Comparison of ENCODE assay signal across 8 cellular contexts in the genomic region with DNA sequence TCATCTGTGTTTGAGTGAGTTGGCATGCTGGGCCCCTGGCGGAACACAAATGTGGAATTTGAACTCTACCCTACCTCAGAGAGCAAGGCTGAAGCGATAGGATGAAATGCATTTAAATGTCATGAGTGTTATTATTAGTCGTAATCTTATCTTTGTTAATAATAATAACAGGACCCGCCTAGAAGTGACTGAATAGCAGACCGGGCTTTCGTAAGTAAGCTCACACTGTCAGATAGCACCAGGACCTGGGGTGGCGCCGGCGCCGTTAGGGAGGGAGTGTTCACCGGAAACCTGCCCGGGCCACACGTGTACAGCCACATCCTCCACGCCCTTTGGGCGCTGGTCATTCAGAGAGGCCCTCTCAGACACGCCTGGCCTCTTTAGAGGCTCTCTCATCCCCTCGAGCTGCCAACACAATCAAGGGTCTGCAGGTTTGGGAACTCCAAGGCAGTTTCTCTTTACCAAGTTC.
DNase-seq lines count a peak whose midpoint lies in the region; ATAC-seq and TF ChIP-seq lines count a peak whose summit lies in the region.

No MANE protein-coding gene starts in this region.

- H3K4me1 ChIP-seq in rectal smooth muscle tissue (ENCODE audit: control insufficient read depth, insufficient read depth, low read length), result peaks cover 17% of the 10 kb centered on the region

- POLR2A ChIA-PET in activated CD4-positive, alpha-beta memory T cell treated with anti-CD3 and anti-CD28 coated beads, Interleukin-2, amount 10 ng/mL, durations not matched to agents 7 days and 5 days (lab: Charles Lee), result interaction anchor here (1.1 to 8.2 kb wide), 8 partner anchors 12 to 208 kb away, joined by 3 to 69 read pairs (median 14); a partner anchor contains a TSS

- peaks cover 8% of the 10 kb centered on the region for H3K36me3 Mint-ChIP-seq in activated CD4-positive, alpha-beta memory T cell treated with anti-CD3 and anti-CD28 coated beads, Interleukin-2, amount 10 ng/mL, durations not matched to agents 7 days and 5 days (ENCODE audit: low read depth)

- H3K27me3 Mint-ChIP-seq in activated CD4-positive, alpha-beta memory T cell treated with anti-CD3 and anti-CD28 coated beads, Interleukin-2, amount 10 ng/mL, durations not matched to agents 7 days and 5 days, result no peaks in the 10 kb centered on the region

- no peak for TF ChIP-seq CTCF in epithelial cell of proximal tubule (conservative IDR thresholded peaks at IDR 0.05; ENCODE audit: low read depth, low read length)

- H3K4me3 ChIP-seq in epithelial cell of proximal tubule (ENCODE audit: low read depth, low read length) (peak overlapping the region; percentile 2), rectal smooth muscle tissue (ENCODE audit: low read length) (peak overlapping the region; percentile 43)

- peak overlapping the region; percentile 24 for H3K4me3 Mint-ChIP-seq in activated CD4-positive, alpha-beta memory T cell treated with anti-CD3 and anti-CD28 coated beads, Interleukin-2, amount 10 ng/mL, durations not matched to agents 7 days and 5 days

- no peaks in the 10 kb centered on the region for H3K36me3 ChIP-seq in rectal smooth muscle tissue (ENCODE audit: control insufficient read depth, insufficient read depth, low read length)

- H3K9me3 Mint-ChIP-seq in activated CD4-positive, alpha-beta memory T cell treated with anti-CD3 and anti-CD28 coated beads, Interleukin-2, amount 10 ng/mL, durations not matched to agents 7 days and 5 days, result no peaks in the 10 kb centered on the region

- peaks cover 58% of the 10 kb centered on the region for H3K4me1 Mint-ChIP-seq in activated CD4-positive, alpha-beta memory T cell treated with anti-CD3 and anti-CD28 coated beads, Interleukin-2, amount 10 ng/mL, durations not matched to agents 7 days and 5 days

- ATAC-seq in HG03432 (IDR thresholded peaks at IDR 0.05; ENCODE audit: unreplicated experiment) (peak; percentile 60), HG02970 (IDR thresholded peaks at IDR 0.05; ENCODE audit: low FRiP score, unreplicated experiment) (no peak)

- DNase-seq in GM19240 (ENCODE audit: insufficient read length, low spot score) (peak; percentile 55), epithelial cell of proximal tubule (ENCODE audit: low read depth) (no peak), NAMALWA (ENCODE audit: low spot score) (no peak), DMS 273 (lab: John Stamatoyannopoulos, UW; ENCODE audit: unreplicated experiment) (no peak)
- DNase-seq in activated CD4-positive, alpha-beta memory T cell treated with anti-CD3 and anti-CD28 coated beads, Interleukin-2, amount 10 ng/mL, durations not matched to agents 7 days and 5 days, result peak; percentile 64

- no peaks in the 10 kb centered on the region for H3K27me3 ChIP-seq in rectal smooth muscle tissue (ENCODE audit: control insufficient read depth, insufficient read depth, low read length)

- no peak overlapping the region for H3K9ac ChIP-seq in rectal smooth muscle tissue (ENCODE audit: low read length)

- peak overlapping the region; percentile 91 for H3K27ac Mint-ChIP-seq in activated CD4-positive, alpha-beta memory T cell treated with anti-CD3 and anti-CD28 coated beads, Interleukin-2, amount 10 ng/mL, durations not matched to agents 7 days and 5 days

- peak overlapping the region; percentile 12 for H3K27ac ChIP-seq in rectal smooth muscle tissue (ENCODE audit: low read depth, low read length)

- CTCF ChIA-PET in activated CD4-positive, alpha-beta memory T cell treated with anti-CD3 and anti-CD28 coated beads, Interleukin-2, amount 10 ng/mL, durations not matched to agents 7 days and 5 days (lab: Charles Lee), result interaction anchor here (0.9 to 2.9 kb wide), 10 partner anchors 12 to 219 kb away, joined by 3 to 26 read pairs (median 6); a partner anchor contains a TSS

Comparison
In these comparisons a context has a peak if more than half of its experiments do, and no peak if none do; other contexts are left out.
1. DNase-seq: peak in GM19240 (single experiment) and activated CD4-positive, alpha-beta memory T cell treated with anti-CD3 and anti-CD28 coated beads, Interleukin-2, amount 10 ng/mL, durations not matched to agents 7 days and 5 days (single experiment); none in epithelial cell of proximal tubule (single experiment), NAMALWA (single experiment) and DMS 273 (single experiment).